Comparison of ENCODE assay signal across 8 cellular contexts in genomic region chr3:195522254-195523023, GRCh38. TPM values are rescaled to one million over a fixed set of nuclear protein-coding genes. Genes with fewer than 3 reads are reported as not detected.
DNase-seq lines count a peak whose midpoint lies in the region; ATAC-seq and TF ChIP-seq lines count a peak whose summit lies in the region.

No MANE protein-coding gene starts in this region.

- H3K9me3 ChIP-seq in suprapubic skin: no peaks in the 10 kb centered on the region

- H3K4me1 Mint-ChIP-seq in glutamatergic neuron (ENCODE audit: low read depth, unreplicated experiment): no peaks in the 10 kb centered on the region

- no peaks in the 10 kb centered on the region for H3K27me3 ChIP-seq in suprapubic skin

- H3K4me1 ChIP-seq in suprapubic skin: no peaks in the 10 kb centered on the region

- no peak overlapping the region for H3K27ac ChIP-seq in suprapubic skin

- H3K9me3 Mint-ChIP-seq in glutamatergic neuron (ENCODE audit: unreplicated experiment): no peaks in the 10 kb centered on the region

- H3K4me3 Mint-ChIP-seq in glutamatergic neuron (ENCODE audit: unreplicated experiment): no peak overlapping the region

- H3K27ac Mint-ChIP-seq in glutamatergic neuron (ENCODE audit: unreplicated experiment): no peak overlapping the region

- H3K27me3 Mint-ChIP-seq in glutamatergic neuron (ENCODE audit: unreplicated experiment): no peaks in the 10 kb centered on the region

- peak; percentile 51 for DNase-seq in stimulated activated CD4-positive, alpha-beta T cell treated with anti-CD3 and anti-CD28 coated beads, Interleukin-4, amount 100 ng/mL, for 24 hours
- DNase-seq in stimulated activated CD4-positive, alpha-beta T cell treated with anti-CD3 and anti-CD28 coated beads, Interleukin-1b, Interleukin-23, amount 100 ng/mL, for 48 hours: no peak
- DNase-seq in NCI-H128 (lab: John Stamatoyannopoulos, UW; ENCODE audit: unreplicated experiment): peak; percentile 18
- peak; percentile 28 for DNase-seq in activated CD4-positive, alpha-beta T cell treated with anti-CD3 and anti-CD28 coated beads, Interleukin-2, amount 50 U/mL, for 1 hour
- no peak for DNase-seq in glutamatergic neuron
- no peak for DNase-seq in suprapubic skin (ENCODE audit: low spot score in 2 of 2)

- peaks cover 36% of the 10 kb centered on the region for H3K36me3 ChIP-seq in suprapubic skin

- 64% methylated on average over 6 of the region's 6 CpGs for WGBS in suprapubic skin

- TF ChIP-seq CTCF in glutamatergic neuron (IDR thresholded peaks at IDR 0.05; ENCODE audit: partially characterized antibody, unreplicated experiment) (peak; percentile 96), suprapubic skin (IDR thresholded peaks at IDR 0.05) (peak; percentile 54 to 81)

- no peak for TF ChIP-seq POLR2A in suprapubic skin (IDR thresholded peaks at IDR 0.05)

- H3K4me3 ChIP-seq in suprapubic skin: no peak overlapping the region

- TF ChIP-seq EP300 in suprapubic skin (IDR thresholded peaks at IDR 0.05): no peak

- no peaks in the 10 kb centered on the region for H3K36me3 Mint-ChIP-seq in glutamatergic neuron (ENCODE audit: unreplicated experiment)

- ATAC-seq in HG03457 (IDR thresholded peaks at IDR 0.05; ENCODE audit: unreplicated experiment): no peak
- ATAC-seq in HG03108 (IDR thresholded peaks at IDR 0.05; ENCODE audit: unreplicated experiment): no peak

RNA-seq across cellular contexts. Expression of gene PPP1R2, which starts 20.7 kb away (rescaled TPM):
- total RNA-seq in glutamatergic neuron (ENCODE audit: unreplicated experiment) (29.7 TPM), suprapubic skin (10 to 100 TPM; 61.7 to 96.0 (median 71.4) TPM)

Comparison
In these comparisons a context has a peak if more than half of its experiments do, and no peak if none do; other contexts are left out.
1. DNase-seq: peak in stimulated activated CD4-positive, alpha-beta T cell treated with anti-CD3 and anti-CD28 coated beads, Interleukin-4, amount 100 ng/mL, for 24 hours (single experiment), NCI-H128 (single experiment) and activated CD4-positive, alpha-beta T cell treated with anti-CD3 and anti-CD28 coated beads, Interleukin-2, amount 50 U/mL, for 1 hour (single experiment); none in stimulated activated CD4-positive, alpha-beta T cell treated with anti-CD3 and anti-CD28 coated beads, Interleukin-1b, Interleukin-23, amount 100 ng/mL, for 48 hours (single experiment), glutamatergic neuron (single experiment) and suprapubic skin (0 of 2).